In genomic region chr7:103048833-103049232, GRCh38 we compare ENCODE assay signal across 24 cellular contexts. TPM values are rescaled to one million over a fixed set of nuclear protein-coding genes. Genes with fewer than 3 reads are reported as not detected.
A peak's percentile ranks its signal among the peaks of the same experiment; 100 is the strongest.
DNase-seq lines count a peak whose midpoint lies in the region; ATAC-seq and TF ChIP-seq lines count a peak whose summit lies in the region.
"Had no signal": no experiment of that assay in that cellular context is flagged by ENCODE, and none has a peak within 500 bp of the region (broad histone marks: within the 10 kb centered on the region; RNA-seq: fewer than 3 reads in every experiment).

No MANE protein-coding gene starts in this region.

- peaks cover 5% of the 10 kb centered on the region; the same call in 1 of the 2 replicates for H3K9me3 ChIP-seq in IMR-90 (ENCODE audit: control insufficient read depth, insufficient read depth, low read length)
- H3K9me3 ChIP-seq: colonic mucosa, testis had no signal

- H2AK9ac ChIP-seq in IMR-90 (replicated peaks; ENCODE audit: low read depth, low read length, poor library complexity): no peak overlapping the region

- no peak overlapping the region for H3K14ac ChIP-seq in IMR-90 (replicated peaks; ENCODE audit: low read depth, low read length)

- H3K27ac ChIP-seq in IMR-90 (ENCODE audit: insufficient read depth, low read length): no peak overlapping the region
- H3K27ac ChIP-seq: brain microvascular endothelial cell, colonic mucosa, HL-60, testis had no signal

- POLR2A ChIA-PET in IMR-90 (lab: Charles Lee; ENCODE audit: unreplicated experiment): no interaction called here

- no peak overlapping the region for H3K4ac ChIP-seq in IMR-90 (ENCODE audit: low read depth, low read length)

- no peaks in the 10 kb centered on the region for H3K79me1 ChIP-seq in IMR-90 (ENCODE audit: low read depth in 1 of 2, low read length in 2 of 2)

- dilution Hi-C loops in IMR-90 (cut with HindIII; ENCODE audit: low sequenced_read_pairs, unreplicated experiment): no loop called here

- intact Hi-C loops in IMR-90 (cut with micrococcal nuclease): no loop called here

- H3K56ac ChIP-seq in IMR-90 (ENCODE audit: extremely low read depth, insufficient read depth, low read length): no peak overlapping the region

- no peak for TF ChIP-seq RAD21 in IMR-90 (IDR thresholded peaks at IDR 0.05; ENCODE audit: low read length)

- H2BK20ac ChIP-seq in IMR-90 (ENCODE audit: low read depth, low read length): no peak overlapping the region

- H4K8ac ChIP-seq in IMR-90 (ENCODE audit: low read depth in 2 of 2, low read length in 2 of 2): no peak overlapping the region

- H3K4me1 ChIP-seq in IMR-90 (ENCODE audit: control insufficient read depth, insufficient read depth, low read length): no peaks in the 10 kb centered on the region
- H3K4me1 ChIP-seq: colonic mucosa, testis had no signal

- no peak overlapping the region for H3K18ac ChIP-seq in IMR-90 (ENCODE audit: low read depth, low read length)

- no peaks in the 10 kb centered on the region for H3K27me3 ChIP-seq in IMR-90 (ENCODE audit: control insufficient read depth, insufficient read depth, low read length)
- H3K27me3 ChIP-seq: brain microvascular endothelial cell, colonic mucosa, testis had no signal

- H2AK5ac ChIP-seq in IMR-90 (ENCODE audit: low read depth, low read length): no peak overlapping the region

- no peaks in the 10 kb centered on the region for H3K9me1 ChIP-seq in IMR-90 (ENCODE audit: insufficient read depth, low read length)

- DNase-seq in NCI-H2196 (lab: John Stamatoyannopoulos, UW; ENCODE audit: unreplicated experiment) (peak; percentile 10), NCI-H2196 treated with DMSO at 0.1 percent for 48 hours (lab: John Stamatoyannopoulos, UW; ENCODE audit: unreplicated experiment) (no peak), IMR-90 (peak; percentile 20), RPMI7951 (ENCODE audit: low read depth) (peak; percentile 28), kidney tubule cell (ENCODE audit: low spot score) (peak; percentile 8), type B pancreatic cell (ENCODE audit: extremely low spot score, unreplicated experiment) (no peak)
- DNase-seq: activated CD4-positive, alpha-beta T cell treated with anti-CD3 and anti-CD28 coated beads for 48 hours; activated CD8-positive, alpha-beta memory T cell treated with anti-CD3 and anti-CD28 coated beads, Interleukin-2, amount 10 ng/mL, durations not matched to agents 7 days and 5 days; brain microvascular endothelial cell; C1 segment of cervical spinal cord; colonic mucosa; endodermal cell; glutamatergic neuron; midbrain; NCI-H2107; NCI-H526 treated with DMSO at 0.1 percent for 48 hours; testis had no signal

- no peaks in the 10 kb centered on the region for H3K27me3 Mint-ChIP-seq in type B pancreatic cell
- H3K27me3 Mint-ChIP-seq: activated CD8-positive, alpha-beta memory T cell treated with anti-CD3 and anti-CD28 coated beads, Interleukin-2, amount 10 ng/mL, durations not matched to agents 7 days and 5 days; activated T-helper 17 cell treated with anti-CD3 and anti-CD28 coated beads, Interleukin-2, amount 50 U/mL, for 72 hours; stimulated activated memory B cell treated with anti-CD40 and anti-IgM and Interleukin-4, amounts not matched to agents 10 μg/mL and 1 μg/mL and 100 μg/mL, for 72 hours had no signal

- TF ChIP-seq CTCF in IMR-90 (conservative IDR thresholded peaks at IDR 0.05; ENCODE audit: low read depth, low read length) (no peak), type B pancreatic cell (conservative IDR thresholded peaks at IDR 0.05) (no peak)

- no peak overlapping the region for H4K5ac ChIP-seq in IMR-90 (ENCODE audit: low read depth, low read length)

- in situ Hi-C loops in IMR-90 (cut with MboI; ENCODE audit: low sequenced_read_pairs): no loop called here

- no peaks in the 10 kb centered on the region for H4K20me1 ChIP-seq in IMR-90 (ENCODE audit: insufficient read depth, low read length)

- no peak overlapping the region for H2BK5ac ChIP-seq in IMR-90 (ENCODE audit: low read depth, low read length, poor library complexity, severe bottlenecking)

- CTCF ChIA-PET in IMR-90 (lab: Yijun Ruan, JAX): no interaction called here

- H3K36me3 ChIP-seq in IMR-90 (ENCODE audit: control insufficient read depth, insufficient read depth, low read length): no peaks in the 10 kb centered on the region
- H3K36me3 ChIP-seq: brain microvascular endothelial cell, colonic mucosa had no signal

- no peak overlapping the region for H3K23ac ChIP-seq in IMR-90 (ENCODE audit: low read depth, low read length)

- H2BK120ac ChIP-seq in IMR-90 (ENCODE audit: low read depth, low read length): no peak overlapping the region

- no peaks in the 10 kb centered on the region for H3K9me3 Mint-ChIP-seq in type B pancreatic cell

- H3K4me1 Mint-ChIP-seq in type B pancreatic cell (ENCODE audit: unreplicated experiment): no peaks in the 10 kb centered on the region
- H3K4me1 Mint-ChIP-seq: activated CD8-positive, alpha-beta memory T cell treated with anti-CD3 and anti-CD28 coated beads, Interleukin-2, amount 10 ng/mL, durations not matched to agents 7 days and 5 days; activated T-helper 17 cell treated with anti-CD3 and anti-CD28 coated beads, Interleukin-2, amount 50 U/mL, for 72 hours; endodermal cell; nephron; stimulated activated memory B cell treated with anti-CD40 and anti-IgM and Interleukin-4, amounts not matched to agents 10 μg/mL and 1 μg/mL and 100 μg/mL, for 72 hours had no signal

- H3K9ac ChIP-seq in IMR-90 (ENCODE audit: low read depth, low read length): no peak overlapping the region

- no peak overlapping the region for H2BK15ac ChIP-seq in IMR-90 (ENCODE audit: low read depth, low read length)

- H3K27ac Mint-ChIP-seq in type B pancreatic cell: no peak overlapping the region
- H3K27ac Mint-ChIP-seq: activated CD8-positive, alpha-beta memory T cell treated with anti-CD3 and anti-CD28 coated beads, Interleukin-2, amount 10 ng/mL, durations not matched to agents 7 days and 5 days; activated T-helper 17 cell treated with anti-CD3 and anti-CD28 coated beads, Interleukin-2, amount 50 U/mL, for 72 hours; endodermal cell; nephron; stimulated activated memory B cell treated with anti-CD40 and anti-IgM and Interleukin-4, amounts not matched to agents 10 μg/mL and 1 μg/mL and 100 μg/mL, for 72 hours had no signal

- H3K4me2 ChIP-seq in IMR-90 (ENCODE audit: low read depth, low read length): no peak overlapping the region

- no peak for ATAC-seq in IMR-90 (ENCODE audit: low read depth)
- no peak for ATAC-seq in GM21529 (IDR thresholded peaks at IDR 0.05; ENCODE audit: unreplicated experiment)
- no peak for ATAC-seq in HG02763 (IDR thresholded peaks at IDR 0.05; ENCODE audit: unreplicated experiment)
- ATAC-seq: activated CD8-positive, alpha-beta memory T cell treated with anti-CD3 and anti-CD28 coated beads, Interleukin-2, amount 10 ng/mL, durations not matched to agents 7 days and 5 days; activated T-helper 17 cell treated with anti-CD3 and anti-CD28 coated beads, Interleukin-2, amount 50 U/mL, for 72 hours; left lobe of liver; stimulated activated memory B cell treated with anti-CD40 and anti-IgM and Interleukin-4, amounts not matched to agents 10 μg/mL and 1 μg/mL and 100 μg/mL, for 72 hours had no signal

- H3K4me3 ChIP-seq in IMR-90 (ENCODE audit: insufficient read depth, low read depth, low read length): no peak overlapping the region
- H3K4me3 ChIP-seq: colonic mucosa, testis had no signal

- BruUV-seq in IMR-90 (replicated peaks; lab: Mats Ljungman, UMichigan): no TSS peak

- no peak overlapping the region for H2AFZ ChIP-seq in IMR-90 (replicated peaks; ENCODE audit: low read length, poor library complexity)

- no peak for TF ChIP-seq POLR2A in IMR-90 (IDR thresholded peaks at IDR 0.05; ENCODE audit: low read depth, low read length)

- peaks cover 19% of the 10 kb centered on the region for H3K36me3 Mint-ChIP-seq in type B pancreatic cell

- WGBS in IMR-90 (ENCODE audit: extremely low coverage in 2 of 2, insufficient read length in 1 of 2), 2 experiments: 59% methylated on average over 2 of the region's 2 CpGs; no CpG with 5 or more reads in 1 of the 2 experiments

- H3K4me3 Mint-ChIP-seq in type B pancreatic cell: no peak overlapping the region
- H3K4me3 Mint-ChIP-seq: activated CD8-positive, alpha-beta memory T cell treated with anti-CD3 and anti-CD28 coated beads, Interleukin-2, amount 10 ng/mL, durations not matched to agents 7 days and 5 days; activated T-helper 17 cell treated with anti-CD3 and anti-CD28 coated beads, Interleukin-2, amount 50 U/mL, for 72 hours; endodermal cell; nephron; stimulated activated memory B cell treated with anti-CD40 and anti-IgM and Interleukin-4, amounts not matched to agents 10 μg/mL and 1 μg/mL and 100 μg/mL, for 72 hours had no signal

- H4K91ac ChIP-seq in IMR-90 (ENCODE audit: insufficient read depth, low read depth, low read length): no peak overlapping the region

TF ChIP-seq in IMR-90, 13 proteins besides CTCF, POLR2A, EP300 and RAD21 (continues in another document):
- TF ChIP-seq ELK1 (IDR thresholded peaks at IDR 0.05; ENCODE audit: borderline replicate concordance, low read depth, low read length) (no peak), CEBPB (IDR thresholded peaks at IDR 0.05; ENCODE audit: low read depth, low read length) (no peak), CHD1 (IDR thresholded peaks at IDR 0.05; ENCODE audit: low read depth, low read length) (no peak), RCOR1 (IDR thresholded peaks at IDR 0.05; ENCODE audit: insufficient replicate concordance, low read length) (no peak), RFX5 (IDR thresholded peaks at IDR 0.05; ENCODE audit: low read depth, low read length) (no peak)

RNA-seq across cellular contexts. Expression of gene FBXL13, which starts 25.8 kb away (rescaled TPM):
- total RNA-seq in IMR-90 (2012; rRNA removed) (0.36 and 0.83 TPM in 2 replicates), type B pancreatic cell (ENCODE audit: low replicate concordance) (1.1 and 4.0 TPM in 2 replicates)
- polyA plus RNA-seq in IMR-90 (2012; rRNA removed): 0.07 and 0.24 TPM in 2 replicates
- polyA plus RNA-seq in IMR-90 (2012; cell fraction: cytosol; rRNA removed): 0.03 and 0.05 TPM in 2 replicates
- polyA plus RNA-seq in IMR-90 (2012; cell fraction: nucleus; rRNA removed; ENCODE audit: low replicate concordance): 0.30 TPM in 1 of 2 replicates, not detected in the other
- 0.96 and 1.4 TPM in 2 replicates for total RNA-seq in RPMI7951 (2014; rRNA removed; shearing (Covaris generic))

RNA-seq across cellular contexts. Expression of gene ARMC10, which starts 26.1 kb away (rescaled TPM):
- total RNA-seq in IMR-90 (2012; rRNA removed): 21.0 and 32.5 TPM in 2 replicates
- 14.4 and 17.4 TPM in 2 replicates for polyA plus RNA-seq in IMR-90 (2012; rRNA removed)
- 5.3 and 6.5 TPM in 2 replicates for polyA plus RNA-seq in IMR-90 (2012; cell fraction: cytosol; rRNA removed)
- polyA plus RNA-seq in IMR-90 (2012; cell fraction: nucleus; rRNA removed; ENCODE audit: low replicate concordance): 5.0 and 14.2 TPM in 2 replicates
- 49.2 and 52.6 TPM in 2 replicates for total RNA-seq in RPMI7951 (2014; rRNA removed; shearing (Covaris generic))
- total RNA-seq in type B pancreatic cell (ENCODE audit: low replicate concordance): 30.0 and 36.5 TPM in 2 replicates

Comparison
In these comparisons a context has a peak if more than half of its experiments do, and no peak if none do; other contexts are left out.
1. DNase-seq: peak in NCI-H2196 (single experiment), IMR-90 (single experiment), RPMI7951 (single experiment) and kidney tubule cell (single experiment); none in NCI-H2196 treated with DMSO at 0.1 percent for 48 hours (single experiment) and type B pancreatic cell (single experiment).